Comparison of ENCODE assay signal across 9 cellular contexts in the genomic region with DNA sequence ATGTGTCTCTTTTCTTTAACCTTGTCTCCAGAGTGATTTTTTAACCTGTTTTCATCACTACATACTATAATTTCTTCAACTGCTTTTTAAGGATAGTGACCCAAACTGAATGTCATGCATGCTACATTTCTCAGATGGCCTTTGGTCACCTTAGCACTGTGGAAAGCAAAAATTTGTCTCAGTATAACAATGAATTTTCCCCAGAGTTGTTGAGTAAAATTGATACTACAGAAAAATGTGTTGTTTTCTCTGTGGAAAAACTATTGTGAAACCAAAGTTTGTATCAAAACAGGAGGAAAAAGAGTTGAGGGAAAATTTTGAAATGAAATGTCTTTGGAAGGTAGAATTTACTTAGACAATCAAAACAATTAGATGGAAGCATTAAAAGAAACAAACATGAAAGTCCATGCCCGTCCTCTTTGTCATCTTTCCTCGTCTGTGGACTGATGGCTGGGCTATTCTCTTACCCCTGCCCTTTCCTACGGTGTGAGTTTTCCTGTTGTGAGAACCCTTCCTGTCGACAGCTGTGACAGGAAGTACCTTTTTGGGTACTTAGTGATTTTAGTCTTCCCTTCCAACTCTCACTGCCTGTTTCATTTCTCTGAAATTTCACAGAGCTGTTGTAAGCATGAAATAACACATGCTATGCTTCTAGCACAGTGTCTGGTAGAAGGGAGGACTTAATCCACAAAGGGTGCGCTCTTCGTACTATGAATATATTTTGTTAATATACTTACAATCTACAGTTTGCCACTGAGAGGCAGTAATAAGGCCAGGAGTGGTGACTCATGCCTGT. TPM values are rescaled to one million over a fixed set of nuclear protein-coding genes. Genes with fewer than 3 reads are reported as not detected.
DNase-seq lines count a peak whose midpoint lies in the region; ATAC-seq and TF ChIP-seq lines count a peak whose summit lies in the region.
"Had no signal": no experiment of that assay in that cellular context is flagged by ENCODE, and none has a peak within 500 bp of the region (broad histone marks: within the 10 kb centered on the region; RNA-seq: fewer than 3 reads in every experiment).

No MANE protein-coding gene starts in this region.

- in situ Hi-C loops in mammary epithelial cell (cut with MboI; ENCODE audit: low sequenced_read_pairs in 2 of 2): no loop called here

- no peak overlapping the region for H3K27ac Mint-ChIP-seq in Caco-2 (ENCODE audit: unreplicated experiment)

- H4K20me1 ChIP-seq in BLaER1 treated with 17β-estradiol and CSF1 and Interleukin-3, amounts not matched to agents 10 nM and 100 nM: peaks cover 0 to 7% (median 0%) of the 10 kb centered on the region in 11 experiments; a peak in 4 of 22 replicates
- H4K20me1 ChIP-seq in mammary epithelial cell (ENCODE audit: insufficient read depth, low read length): no peaks in the 10 kb centered on the region
- no peaks in the 10 kb centered on the region for H4K20me1 ChIP-seq in smooth muscle cell (ENCODE audit: low read depth)

- BruUV-seq in mammary epithelial cell (replicated peaks; lab: Mats Ljungman, UMichigan): no TSS peak
- no TSS peak for BruUV-seq in Caco-2 (replicated peaks; lab: Mats Ljungman, UMichigan)

- H3K4me1 Mint-ChIP-seq in Caco-2 (ENCODE audit: low read depth, unreplicated experiment): no peaks in the 10 kb centered on the region

- 89% methylated on average over 5 of the region's 6 CpGs for WGBS in mammary epithelial cell (ENCODE audit: low coverage, missing lambda C conversion rate)
- 82% methylated on average over 6 of the region's 6 CpGs for WGBS in smooth muscle cell (ENCODE audit: low lambda C conversion rate)

- H3F3A ChIP-seq in smooth muscle cell (ENCODE audit: low read depth): no peaks in the 10 kb centered on the region

- no peaks in the 10 kb centered on the region for H3K27me3 Mint-ChIP-seq in Caco-2 (ENCODE audit: insufficient read depth, unreplicated experiment)

- intact Hi-C loops in mammary epithelial cell (cut with micrococcal nuclease): no loop called here
- intact Hi-C loops in Caco-2 (cut with micrococcal nuclease; ENCODE audit: unreplicated experiment): no loop called here

- no peak overlapping the region for H3K4me3 Mint-ChIP-seq in Caco-2 (ENCODE audit: unreplicated experiment)

- ATAC-seq in GM19452 (IDR thresholded peaks at IDR 0.05; ENCODE audit: unreplicated experiment) (peak; percentile 49), HG03196 (IDR thresholded peaks at IDR 0.05; ENCODE audit: unreplicated experiment) (peak; percentile 52)

- no peaks in the 10 kb centered on the region for H3K27me3 ChIP-seq in BLaER1 treated with 17β-estradiol and CSF1 and Interleukin-3, amounts not matched to agents 10 nM and 100 nM
- H3K27me3 ChIP-seq in mammary epithelial cell (ENCODE audit: insufficient read depth, low read length) (no peaks in the 10 kb centered on the region), smooth muscle cell (ENCODE audit: low read depth) (no peaks in the 10 kb centered on the region), Caco-2 (replicated peaks; ENCODE audit: control insufficient read depth, insufficient read depth, low read length) (no peaks in the 10 kb centered on the region)
- H3K27me3 ChIP-seq: right lobe of liver had no signal

- no peaks in the 10 kb centered on the region for H3K9me3 Mint-ChIP-seq in Caco-2 (ENCODE audit: unreplicated experiment)

- no peak for TF ChIP-seq CTCF in mammary epithelial cell (conservative IDR thresholded peaks at IDR 0.05 in 1 of 2, IDR thresholded peaks at IDR 0.05 in 1 of 2; ENCODE audit: extremely low read depth in 1 of 2, insufficient read depth in 1 of 2, low read depth in 1 of 2, low read length in 2 of 2)
- TF ChIP-seq CTCF in smooth muscle cell (IDR thresholded peaks at IDR 0.05; ENCODE audit: borderline replicate concordance, insufficient read depth, poor library complexity, severe bottlenecking): no peak
- TF ChIP-seq CTCF in Caco-2 (IDR thresholded peaks at IDR 0.05; ENCODE audit: insufficient read depth in 1 of 2, low read depth in 1 of 2, low read length in 1 of 2, severe bottlenecking in 1 of 2, unreplicated experiment in 1 of 2): no peak

- H2AFZ ChIP-seq in mammary epithelial cell (ENCODE audit: low read depth, low read length) (no peak overlapping the region), smooth muscle cell (ENCODE audit: low read depth) (no peak overlapping the region)

- H3K36me3 ChIP-seq in BLaER1 treated with 17β-estradiol and CSF1 and Interleukin-3, amounts not matched to agents 10 nM and 100 nM: peaks cover 72 to 99% (median 93%) of the 10 kb centered on the region in 11 experiments
- H3K36me3 ChIP-seq in mammary epithelial cell (ENCODE audit: insufficient read depth, low read length): peaks cover 7% of the 10 kb centered on the region
- no peaks in the 10 kb centered on the region for H3K36me3 ChIP-seq in smooth muscle cell (ENCODE audit: low read depth)
- H3K36me3 ChIP-seq in Caco-2 (ENCODE audit: control insufficient read depth, insufficient read depth, low read length): no peaks in the 10 kb centered on the region

- peaks cover 6% of the 10 kb centered on the region for H3K36me3 Mint-ChIP-seq in Caco-2 (ENCODE audit: insufficient read depth, unreplicated experiment)

- H3K79me2 ChIP-seq in mammary epithelial cell (ENCODE audit: insufficient read depth, low read length) (no peaks in the 10 kb centered on the region), smooth muscle cell (ENCODE audit: low read depth) (no peaks in the 10 kb centered on the region)

- CTCF ChIA-PET in mammary epithelial cell (lab: Charles Lee; ENCODE audit: low non-redundant PET): no interaction called here
- CTCF ChIA-PET in Caco-2 (lab: Charles Lee): no interaction called here

- H3K4me3 ChIP-seq in BLaER1 treated with 17β-estradiol and CSF1 and Interleukin-3, amounts not matched to agents 10 nM and 100 nM: no peak overlapping the region
- H3K4me3 ChIP-seq in mammary epithelial cell (replicated peaks in 1 of 3; ENCODE audit: insufficient read depth in 1 of 3, low read depth in 2 of 3, low read length in 3 of 3) (no peak overlapping the region), smooth muscle cell (no peak overlapping the region), Caco-2 (ENCODE audit: low read depth, low read length) (no peak overlapping the region)
- H3K4me3 ChIP-seq: right lobe of liver had no signal

- H3K4me2 ChIP-seq in BLaER1 treated with 17β-estradiol and CSF1 and Interleukin-3, amounts not matched to agents 10 nM and 100 nM: peak overlapping the region; percentile 17 to 62 (median 35); a peak in 21 of 22 replicates
- H3K4me2 ChIP-seq in mammary epithelial cell (ENCODE audit: insufficient read depth, low read depth, low read length) (no peak overlapping the region), smooth muscle cell (no peak overlapping the region)

- 0 out of 22 replicates have a peak, but pooled peaks cover 0 to 6% (median 0%) of the 10 kb centered on the region in 11 experiments for H3K9me3 ChIP-seq in BLaER1 treated with 17β-estradiol and CSF1 and Interleukin-3, amounts not matched to agents 10 nM and 100 nM (replicated peaks in 1 of 11)
- no peaks in the 10 kb centered on the region for H3K9me3 ChIP-seq in mammary epithelial cell (replicated peaks; ENCODE audit: insufficient read depth, low read length)
- H3K9me3 ChIP-seq in smooth muscle cell (replicated peaks; ENCODE audit: low read depth): no peaks in the 10 kb centered on the region
- no peaks in the 10 kb centered on the region for H3K9me3 ChIP-seq in Caco-2
- H3K9me3 ChIP-seq: right lobe of liver had no signal

- peaks cover 16 to 24% (median 20%) of the 10 kb centered on the region in 10 experiments for H3K4me1 ChIP-seq in BLaER1 treated with 17β-estradiol and CSF1 and Interleukin-3, amounts not matched to agents 10 nM and 100 nM
- H3K4me1 ChIP-seq in mammary epithelial cell (ENCODE audit: insufficient read depth, low read length): peaks cover 6% of the 10 kb centered on the region
- no peaks in the 10 kb centered on the region for H3K4me1 ChIP-seq in smooth muscle cell (ENCODE audit: low read depth)
- no peaks in the 10 kb centered on the region for H3K4me1 ChIP-seq in Caco-2
- H3K4me1 ChIP-seq: right lobe of liver had no signal

- dilution Hi-C loops in mammary epithelial cell (cut with HindIII; ENCODE audit: low sequenced_read_pairs): no loop called here

- peak overlapping the region in 2 of 11 experiments; percentile 4 to 5; a peak in 2 of 22 replicates for H3K27ac ChIP-seq in BLaER1 treated with 17β-estradiol and CSF1 and Interleukin-3, amounts not matched to agents 10 nM and 100 nM
- H3K27ac ChIP-seq in mammary epithelial cell (ENCODE audit: insufficient read depth, low read depth, low read length) (no peak overlapping the region), smooth muscle cell (ENCODE audit: low read depth) (no peak overlapping the region)
- H3K27ac ChIP-seq: right lobe of liver had no signal

- H3K9ac ChIP-seq in BLaER1 treated with 17β-estradiol and CSF1 and Interleukin-3, amounts not matched to agents 10 nM and 100 nM: 0 out of 22 replicates have a peak overlapping the region, but pooled peaks of 1 of the 11 experiments have one; percentile 30
- no peak overlapping the region for H3K9ac ChIP-seq in mammary epithelial cell (ENCODE audit: insufficient read depth, low read length)
- H3K9ac ChIP-seq in smooth muscle cell (ENCODE audit: low read depth): no peak overlapping the region

- DNase-seq in dermis blood vessel endothelial cell: peak; percentile 54
- no peak for DNase-seq in mammary epithelial cell
- no peak for DNase-seq in NCI-H748 (lab: John Stamatoyannopoulos, UW; ENCODE audit: unreplicated experiment)
- no peak for DNase-seq in smooth muscle cell (lab: John Stamatoyannopoulos, UW; ENCODE audit: unreplicated experiment)
- DNase-seq in Caco-2: no peak
- DNase-seq: right lobe of liver had no signal

- POLR2A ChIA-PET in Caco-2 (lab: Charles Lee): no interaction called here

RNA-seq across cellular contexts. Expression of a gene that starts 50.8 kb away (rescaled TPM):
- total RNA-seq in dermis blood vessel endothelial cell (0.34 and 0.93 TPM in 2 replicates), mammary epithelial cell (under 1 TPM; 0.49 to 0.50 TPM), smooth muscle cell (1.4 and 2.4 TPM in 2 replicates), Caco-2 (2022) (0.20 and 0.46 TPM in 2 replicates)
- polyA plus RNA-seq in mammary epithelial cell (0.12 TPM), smooth muscle cell (0.48 and 1.3 TPM in 2 replicates)
- polyA minus RNA-seq in mammary epithelial cell: not detected

RNA-seq across cellular contexts. Expression of a gene that starts 51.7 kb away (rescaled TPM):
- 7.1 and 9.4 TPM in 2 replicates for total RNA-seq in dermis blood vessel endothelial cell
- total RNA-seq in mammary epithelial cell: 1 to 10 TPM; 1.8 to 4.8 TPM
- 11.6 TPM for polyA plus RNA-seq in mammary epithelial cell
- 8.4 TPM for polyA minus RNA-seq in mammary epithelial cell
- 10.4 and 17.9 TPM in 2 replicates for total RNA-seq in smooth muscle cell
- polyA plus RNA-seq in smooth muscle cell: 15.5 and 19.8 TPM in 2 replicates
- 2.4 and 3.6 TPM in 2 replicates for total RNA-seq in Caco-2 (2022)

Comparison
In these comparisons a context has a peak if more than half of its experiments do, and no peak if none do; other contexts are left out.
1. H3K4me2 ChIP-seq: peak in BLaER1 treated with 17β-estradiol and CSF1 and Interleukin-3, amounts not matched to agents 10 nM and 100 nM (11 of 11); none in mammary epithelial cell (single experiment) and smooth muscle cell (single experiment).